ENCODE assay signal across 8 cellular contexts in the genomic region with DNA sequence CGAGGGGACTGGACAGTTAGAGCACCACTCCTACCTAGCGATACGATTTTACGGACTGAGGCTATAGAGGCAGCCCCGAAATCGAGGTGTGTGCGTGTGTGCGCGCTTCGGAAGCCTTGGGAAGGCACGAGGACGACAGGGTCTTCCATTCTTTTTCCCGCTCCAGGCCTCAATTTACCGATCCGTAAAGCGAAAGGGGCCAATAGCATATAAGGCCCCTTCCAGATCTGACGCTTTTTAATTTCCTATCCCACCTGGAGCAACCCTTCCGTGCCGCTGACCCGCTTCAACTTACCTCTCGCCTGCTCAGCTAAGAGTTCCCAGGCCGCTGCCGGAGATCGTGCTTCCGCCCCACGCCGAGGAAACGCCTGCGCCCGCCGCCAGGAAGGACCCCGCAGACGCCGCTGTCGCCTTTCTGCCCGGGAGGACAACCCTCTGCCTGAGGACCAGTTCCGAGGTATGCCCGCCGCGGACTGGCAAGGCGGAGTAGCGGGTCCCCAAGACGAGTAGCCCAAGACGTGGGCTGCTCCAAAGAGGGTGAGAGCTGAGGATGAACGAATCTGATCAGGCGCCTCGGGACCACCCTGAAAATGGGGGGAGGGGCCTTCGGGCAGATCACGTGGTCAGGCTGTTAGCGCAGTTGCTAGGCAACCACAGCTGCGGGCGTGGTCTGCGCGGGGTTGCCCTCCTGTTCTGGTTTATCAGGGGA.
DNase-seq lines count a peak whose midpoint lies in the region; ATAC-seq and TF ChIP-seq lines count a peak whose summit lies in the region.

TSS of gene EFTUD2 (minus strand) at position 372 of the 709 bp plus-strand sequence. CDS start 4,924 bp downstream, outside the sequence.

- peak within 1 kb of the TSS; percentile 100 for H3K27ac ChIP-seq in cingulate gyrus (ENCODE audit: low read depth, low read length)

- peak; percentile 92 for DNase-seq in AG08396 (ENCODE audit: low spot score)
- DNase-seq in NCI-H524 treated with DMSO at 0.1 percent for 48 hours (lab: John Stamatoyannopoulos, UW): peak; percentile 45
- DNase-seq in activated CD4-positive, alpha-beta T cell treated with anti-CD3 and anti-CD28 coated beads for 4 hours: peak; percentile 93 to 94
- peak; percentile 91 for DNase-seq in kidney tubule cell (ENCODE audit: low spot score)
- DNase-seq in stimulated activated CD4-positive, alpha-beta T cell treated with anti-CD3 and anti-CD28 coated beads, Interleukin-1b, Interleukin-23, amount 100 ng/mL, for 24 hours (ENCODE audit: low read depth in 4 of 4, low spot score in 1 of 4): peak; percentile 81 to 89 (median 88)

- ATAC-seq in HG03439 (IDR thresholded peaks at IDR 0.05; ENCODE audit: unreplicated experiment): peak; percentile 74

- peak; percentile 84 for TF ChIP-seq POLR2A in GM19193 (IDR thresholded peaks at IDR 0.05; ENCODE audit: extremely low read depth, insufficient read depth, insufficient read length)

Comparison
In these comparisons a context has a peak if more than half of its experiments do, and no peak if none do; other contexts are left out.
1. Peak in every context shown above with its lines: DNase-seq, ATAC-seq and H3K27ac ChIP-seq.